Comparison of ENCODE assay signal across 7 cellular contexts in the genomic region with DNA sequence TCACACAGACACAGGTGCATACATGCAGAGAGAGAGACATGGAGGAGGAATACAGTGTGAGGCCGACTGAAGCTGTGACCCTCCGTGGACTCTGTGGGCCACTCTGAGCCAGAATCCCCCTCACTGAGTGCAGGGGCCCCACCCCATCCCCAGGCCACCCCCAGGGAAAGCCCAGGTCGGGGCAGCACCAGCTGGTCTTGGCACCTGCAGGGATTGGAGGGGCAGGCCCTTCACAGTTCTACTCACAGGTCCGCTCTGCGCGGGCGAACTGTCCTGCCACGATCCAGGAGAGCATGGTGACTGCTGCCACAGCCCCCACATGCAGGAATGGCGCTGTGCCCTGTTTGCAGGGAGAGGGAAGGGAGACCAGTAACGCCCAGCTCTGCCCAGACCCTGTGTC. TPM values are rescaled to one million over a fixed set of nuclear protein-coding genes. Genes with fewer than 3 reads are reported as not detected.
"Had no signal": no experiment of that assay in that cellular context is flagged by ENCODE, and none has a peak within 500 bp of the region (broad histone marks: within the 10 kb centered on the region; RNA-seq: fewer than 3 reads in every experiment).

No MANE protein-coding gene starts in this region.

- FAIRE-seq: HTR-8/SVneo, K562 had no signal

- H3K27ac Mint-ChIP-seq: GM23338 had no signal

- H2AFZ ChIP-seq: GM23338 had no signal

- DNase-seq: H9, HCEC 1CT, IMR-90 had no signal

- H3K4me3 Mint-ChIP-seq: GM23338, H9 had no signal

- H3K9me3 Mint-ChIP-seq: GM23338, H9 had no signal

- H3K4me2 ChIP-seq: GM23338 had no signal

- H3K4me3 ChIP-seq: GM23338, K562 had no signal

RNA-seq across cellular contexts. Expression of gene KLHL35, which starts 16.3 kb away (rescaled TPM):
- total RNA-seq: H4, K562 had no signal
- polyA plus RNA-seq: K562 had no signal
